Comparison of ENCODE assay signal across 36 cellular contexts in genomic region chr3:14586611-14587010, GRCh38. TPM values are rescaled to one million over a fixed set of nuclear protein-coding genes. Genes with fewer than 3 reads are reported as not detected.
"Had no signal": no experiment of that assay in that cellular context is flagged by ENCODE, and none has a peak within 500 bp of the region (broad histone marks: within the 10 kb centered on the region; RNA-seq: fewer than 3 reads in every experiment).

No MANE protein-coding gene starts in this region.

- H3K36me3 ChIP-seq: MG63 had no signal

- H3K27ac ChIP-seq: KMS-11 had no signal

- H3K27me3 ChIP-seq: MG63 had no signal

- H3K4me2 ChIP-seq: KMS-11 had no signal

- H3K4me3 ChIP-seq: MG63 had no signal

- H3K9me3 ChIP-seq: MG63 had no signal

- H3K9ac ChIP-seq: KMS-11 had no signal

- DNase-seq: Karpas-422, Kasumi-1, MG63, MM.1S, MV-4-11, NCI-H1048, NCI-H1092, NCI-H1092 treated with DMSO at 0.1 percent for 48 hours, NCI-H1105, NCI-H1105 treated with DMSO at 0.1 percent for 48 hours, NCI-H1417, NCI-H1417 treated with DMSO at 0.1 percent for 48 hours, NCI-H1436, NCI-H1436 treated with DMSO at 0.1 percent for 48 hours, NCI-H146, NCI-H1694, NCI-H1694 treated with DMSO at 0.1 percent for 48 hours, NCI-H187, NCI-H187 treated with DMSO at 0.1 percent for 48 hours, NCI-H1930, NCI-H2029, NCI-H2029 treated with DMSO at 0.1 percent for 48 hours, NCI-H2081, NCI-H2081 treated with DMSO at 0.1 percent for 48 hours, NCI-H2107, NCI-H2171, NCI-H2171 treated with DMSO at 0.1 percent for 48 hours, NCI-H2227 treated with DMSO at 0.1 percent for 48 hours, NCI-H226, NCI-H345, NCI-H446, NCI-H446 treated with DMSO at 0.1 percent for 48 hours, NCI-H510A had no signal

RNA-seq across cellular contexts. Expression of gene GRIP2, which starts 46.5 kb away (rescaled TPM):
- total RNA-seq: LHCN-M2, MCF 10A had no signal
